In genomic region chr15:73483053-73483452, GRCh38 we compare ENCODE assay signal across 26 cellular contexts. TPM values are rescaled to one million over a fixed set of nuclear protein-coding genes. Genes with fewer than 3 reads are reported as not detected.
"Had no signal": no experiment of that assay in that cellular context is flagged by ENCODE, and none has a peak within 500 bp of the region (broad histone marks: within the 10 kb centered on the region; RNA-seq: fewer than 3 reads in every experiment).

No MANE protein-coding gene starts in this region.

- FAIRE-seq: endometrium, kidney, urothelium cell line had no signal

- H3K36me3 ChIP-seq: esophagus squamous epithelium, gastrocnemius medialis, neural progenitor cell, right lobe of liver, stomach, tibial nerve, upper lobe of left lung had no signal

- H3K27ac ChIP-seq: esophagus squamous epithelium, gastrocnemius medialis, neural progenitor cell, parathyroid adenoma, right lobe of liver, stomach, testis, tibial nerve, upper lobe of left lung had no signal

- DNase-seq: cortex of kidney; effector memory CD8-positive, alpha-beta T cell; erythroblast; esophagus squamous epithelium; foreskin fibroblast; gastrocnemius medialis; head of caudate nucleus; kidney; mesenchymal stem cell; naive thymus-derived CD4-positive, alpha-beta T cell; right lobe of liver; stimulated activated CD4-positive, alpha-beta T cell treated with anti-CD3 and anti-CD28 coated beads, Interleukin-12 subunit alpha, Interleukin-12 subunit beta, amount 100 ng/mL, for 4 hours; stimulated activated CD4-positive, alpha-beta T cell treated with anti-CD3 and anti-CD28 coated beads, Interleukin-1b, Interleukin-23, amount 100 ng/mL, for 48 hours; stimulated activated CD4-positive, alpha-beta T cell treated with anti-CD3 and anti-CD28 coated beads, Interleukin-4, amount 100 ng/mL, for 24 hours; stimulated activated naive CD4-positive, alpha-beta T cell treated with Interleukin-2 at 50 U/mL for 16 hours; stomach; substantia nigra; testis; upper lobe of left lung had no signal

- H3K27me3 ChIP-seq: gastrocnemius medialis, neural progenitor cell, right lobe of liver, stomach, testis, tibial nerve, upper lobe of left lung had no signal

- H3K4me1 ChIP-seq: esophagus squamous epithelium, gastrocnemius medialis, neural progenitor cell, parathyroid adenoma, stomach, testis, tibial nerve had no signal

- H3K4me3 ChIP-seq: esophagus squamous epithelium, gastrocnemius medialis, mucosa of descending colon, neural progenitor cell, right lobe of liver, smooth muscle cell, stomach, testis, tibial nerve, upper lobe of left lung had no signal

- H3K9me3 ChIP-seq: esophagus squamous epithelium, gastrocnemius medialis, mucosa of descending colon, right lobe of liver, stomach, testis, tibial nerve, upper lobe of left lung had no signal

RNA-seq across cellular contexts. Expression of gene REC114, which starts 40.1 kb away (rescaled TPM):
- polyA plus RNA-seq: naive thymus-derived CD4-positive, alpha-beta T cell; smooth muscle cell; stomach had no signal
